In the genomic region with DNA sequence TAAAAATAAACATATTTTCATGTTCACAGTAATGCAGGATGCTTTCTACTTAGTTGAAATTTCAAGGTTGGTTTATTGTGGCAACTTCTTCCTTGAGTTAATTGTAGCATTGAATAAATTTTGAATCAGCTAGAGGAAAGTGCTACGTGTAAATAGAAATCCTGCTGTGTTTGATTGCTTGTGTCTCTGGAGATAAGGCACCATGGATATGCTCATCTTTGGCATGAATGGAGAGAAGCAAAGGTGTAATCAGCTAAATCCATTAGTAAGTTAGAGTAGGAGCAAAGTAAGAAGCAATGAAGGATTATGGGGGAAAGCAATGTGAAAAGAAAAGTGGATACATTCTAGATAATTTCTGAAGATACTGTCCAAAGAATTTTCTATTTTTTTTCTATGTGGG, we compare ENCODE assay signal across 30 cellular contexts.
"Had no signal": no experiment of that assay in that cellular context is flagged by ENCODE, and none has a peak within 500 bp of the region (broad histone marks: within the 10 kb centered on the region; RNA-seq: fewer than 3 reads in every experiment).

No MANE protein-coding gene starts in this region.

- H3K36me3 ChIP-seq: adrenal gland, esophagus muscularis mucosa, gastrocnemius medialis, heart left ventricle had no signal

- H3K27ac ChIP-seq: adrenal gland, body of pancreas, esophagus muscularis mucosa, foreskin keratinocyte, gastrocnemius medialis, heart left ventricle had no signal

- H3K9me3 ChIP-seq: body of pancreas, esophagus muscularis mucosa, gastrocnemius medialis had no signal

- FAIRE-seq: colon had no signal

- H3K4me1 ChIP-seq: adrenal gland, body of pancreas, esophagus muscularis mucosa, foreskin keratinocyte, gastrocnemius medialis, heart left ventricle had no signal

- DNase-seq: activated CD4-positive, alpha-beta memory T cell treated with anti-CD3 and anti-CD28 coated beads for 36 hours; activated CD4-positive, alpha-beta T cell treated with anti-CD3 and anti-CD28 coated beads for 36 hours; activated CD4-positive, alpha-beta T cell treated with anti-CD3 and anti-CD28 coated beads, Interleukin-2, amount 10 ng/mL, durations not matched to agents 24 days and 14 days; activated CD4-positive, CD25-positive, alpha-beta regulatory T cell; activated CD4-positive, CD25-positive, alpha-beta regulatory T cell treated with anti-CD3 and anti-CD28 coated beads, Interleukin-2, amount 50 U/mL, for 72 hours; activated CD8-positive, alpha-beta memory T cell treated with anti-CD3 and anti-CD28 coated beads, Interleukin-2, amount 10 ng/mL, durations not matched to agents 7 days and 5 days; activated CD8-positive, alpha-beta memory T cell treated with anti-CD3 and anti-CD28 coated beads, Interleukin-2, amount 50 U/mL, for 4 hours; activated CD8-positive, alpha-beta T cell treated with anti-CD3 and anti-CD28 coated beads, Interleukin-2, amount 10 ng/mL, durations not matched to agents 7 days and 5 days; activated effector memory CD4-positive, alpha-beta T cell treated with anti-CD3 and anti-CD28 coated beads, Interleukin-2, amount 50 U/mL, for 16 hours; activated naive CD4-positive, alpha-beta T cell treated with anti-CD3 and anti-CD28 coated beads for 36 hours; activated naive CD8-positive, alpha-beta T cell treated with anti-CD3 and anti-CD28 coated beads for 36 hours; activated naive CD8-positive, alpha-beta T cell treated with anti-CD3 and anti-CD28 coated beads, Interleukin-2, amount 50 U/mL, for 24 hours; activated T-cell treated with anti-CD3 and anti-CD28 coated beads, Interleukin-2, amount 50 U/mL, for 1 hour; activated T-cell treated with anti-CD3 and anti-CD28 coated beads, Interleukin-2, amount 50 U/mL, for 48 hours; adrenal gland; amygdala; aorta; body of pancreas; caudate nucleus; cortex of kidney; dermis blood vessel endothelial cell; effector CD4-positive, alpha-beta T cell; effector memory CD8-positive, alpha-beta T cell; erythroblast; foreskin keratinocyte; gastrocnemius medialis; glutamatergic neuron; heart left ventricle had no signal

- H3K27me3 ChIP-seq: adrenal gland, body of pancreas, esophagus muscularis mucosa, foreskin keratinocyte, gastrocnemius medialis, heart left ventricle had no signal

- H3K4me3 ChIP-seq: adrenal gland, body of pancreas, esophagus muscularis mucosa, gastrocnemius medialis, heart left ventricle had no signal
